ENCODE assay signal across 18 cellular contexts in the genomic region with DNA sequence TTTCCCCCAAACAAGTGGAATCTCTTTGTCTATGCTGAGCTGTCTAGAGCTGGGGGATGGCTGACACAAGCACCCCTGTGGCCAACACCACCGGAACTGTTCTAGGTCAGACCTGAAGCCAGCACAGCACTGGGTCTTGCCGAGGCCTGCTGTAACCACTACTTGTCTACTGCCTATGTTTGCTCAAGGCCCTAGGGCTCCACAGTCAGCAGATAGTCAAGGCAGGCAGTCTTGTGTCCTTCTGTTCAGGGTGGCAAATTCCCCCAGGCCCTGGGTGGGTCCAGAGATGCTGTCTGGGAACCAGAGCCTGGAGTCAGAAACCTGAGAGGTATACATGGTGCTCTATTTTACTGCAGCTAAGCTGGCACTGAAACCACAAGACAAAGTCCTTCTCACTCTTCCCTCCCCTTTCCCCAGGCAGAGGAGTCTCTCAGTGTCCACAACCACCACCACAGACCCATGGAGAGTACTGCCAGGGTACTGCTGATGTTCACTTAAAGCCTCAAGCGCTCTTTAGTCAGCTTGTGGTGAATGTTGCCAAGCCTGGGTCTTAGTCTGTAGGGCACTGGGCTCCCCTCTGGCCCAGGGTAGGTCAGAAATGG.
"Had no signal": no experiment of that assay in that cellular context is flagged by ENCODE, and none has a peak within 500 bp of the region (broad histone marks: within the 10 kb centered on the region; RNA-seq: fewer than 3 reads in every experiment).

No MANE protein-coding gene starts in this region.

- H3K27ac Mint-ChIP-seq: dendritic cell treated with granulocyte-macrophage colony-stimulating factor and Interleukin-4, amounts not matched to agents 40 ng/mL and 50 ng/mL, for 4 days; effector memory CD8-positive, alpha-beta T cell; naive thymus-derived CD8-positive, alpha-beta T cell; neural progenitor cell; progenitor cell of endocrine pancreas; type B pancreatic cell had no signal

- H3K4me2 ChIP-seq: hepatocyte, neural progenitor cell, smooth muscle cell had no signal

- H3K36me3 ChIP-seq: pancreas had no signal

- H3K4me1 ChIP-seq: pancreas had no signal

- H3K27me3 ChIP-seq: hepatocyte, neural progenitor cell, pancreas had no signal

- H3K27ac ChIP-seq: hepatocyte, neural progenitor cell, pancreas had no signal

- ATAC-seq: effector memory CD8-positive, alpha-beta T cell; mucosa of descending colon; naive thymus-derived CD8-positive, alpha-beta T cell; pancreas; right cardiac atrium had no signal

- H3K9me3 ChIP-seq: mucosa of descending colon, pancreas had no signal

- H3K4me3 Mint-ChIP-seq: dendritic cell treated with granulocyte-macrophage colony-stimulating factor and Interleukin-4, amounts not matched to agents 40 ng/mL and 50 ng/mL, for 4 days; effector memory CD8-positive, alpha-beta T cell; naive thymus-derived CD8-positive, alpha-beta T cell; neural progenitor cell; type B pancreatic cell had no signal

- H3K4me3 ChIP-seq: hepatocyte, mucosa of descending colon, neural progenitor cell, pancreas, smooth muscle cell had no signal

- H3K27me3 Mint-ChIP-seq: dendritic cell treated with granulocyte-macrophage colony-stimulating factor and Interleukin-4, amounts not matched to agents 40 ng/mL and 50 ng/mL, for 4 days; effector memory CD8-positive, alpha-beta T cell; naive thymus-derived CD8-positive, alpha-beta T cell; progenitor cell of endocrine pancreas; type B pancreatic cell had no signal

- H2AFZ ChIP-seq: hepatocyte, neural progenitor cell had no signal

- H3K9ac ChIP-seq: neural progenitor cell had no signal

- DNase-seq: effector memory CD8-positive, alpha-beta T cell; erythroblast; foreskin melanocyte; head of caudate nucleus; kidney glomerular epithelial cell; mucosa of descending colon; naive thymus-derived CD8-positive, alpha-beta T cell; nucleus accumbens; pancreas; stimulated activated CD4-positive, alpha-beta T cell treated with anti-CD3 and anti-CD28 coated beads, Interleukin-2, amount 100 ng/mL, for 48 hours; stimulated activated naive CD4-positive, alpha-beta T cell treated with Interleukin-2 at 50 U/mL for 16 hours had no signal
